ENCODE assay signal across 9 cellular contexts in genomic region chr11:119624102-119624615, GRCh38.
DNase-seq lines count a peak whose midpoint lies in the region; ATAC-seq and TF ChIP-seq lines count a peak whose summit lies in the region.
"Had no signal": no experiment of that assay in that cellular context is flagged by ENCODE, and none has a peak within 500 bp of the region (broad histone marks: within the 10 kb centered on the region; RNA-seq: fewer than 3 reads in every experiment).

No MANE protein-coding gene starts in this region.

- TF ChIP-seq CTCF in CD14-positive monocyte (IDR thresholded peaks at IDR 0.05) (peak; percentile 84), GM23338 (conservative IDR thresholded peaks at IDR 0.05; ENCODE audit: low read depth in 2 of 2) (peak; percentile 70 to 75), astrocyte of the spinal cord (IDR thresholded peaks at IDR 0.05; ENCODE audit: low read depth, low read length) (peak; percentile 47), lung (IDR thresholded peaks at IDR 0.05; ENCODE audit: control extremely low read depth, extremely low read depth) (peak; percentile 1), omental fat pad (IDR thresholded peaks at IDR 0.05) (no peak)

- H3K27ac Mint-ChIP-seq in CD14-positive monocyte (no peak overlapping the region), GM23338 (no peak overlapping the region)
- H3K27ac Mint-ChIP-seq: memory B cell had no signal

- H3K9me3 Mint-ChIP-seq in CD14-positive monocyte: peaks cover 0 to 1% (median 0%) of the 10 kb centered on the region in 7 donors
- no peaks in the 10 kb centered on the region for H3K9me3 Mint-ChIP-seq in GM23338
- H3K9me3 Mint-ChIP-seq: memory B cell had no signal

- H3K4me1 ChIP-seq in GM23338 (ENCODE audit: insufficient read depth) (no peaks in the 10 kb centered on the region), lung (ENCODE audit: control insufficient read depth in 2 of 2, insufficient read depth in 2 of 2, low read length in 2 of 2) (peaks cover 0 to 3% of the 10 kb centered on the region in 2 donors)

- in situ Hi-C loops in astrocyte of the spinal cord (cut with HindIII; ENCODE audit: low sequenced_read_pairs): no loop called here

- H3K79me2 ChIP-seq in GM23338 (replicated peaks; ENCODE audit: insufficient read depth): no peaks in the 10 kb centered on the region

- no peaks in the 10 kb centered on the region for H3K36me3 Mint-ChIP-seq in CD14-positive monocyte
- H3K36me3 Mint-ChIP-seq in GM23338 (ENCODE audit: low read depth): no peaks in the 10 kb centered on the region
- H3K36me3 Mint-ChIP-seq: memory B cell had no signal

- H4K20me1 ChIP-seq in GM23338 (replicated peaks; ENCODE audit: insufficient read depth): no peaks in the 10 kb centered on the region; the same call in 1 of the 2 replicates

- H3K27me3 ChIP-seq in GM23338 (ENCODE audit: insufficient read depth) (no peaks in the 10 kb centered on the region), lung (ENCODE audit: control insufficient read depth, insufficient read depth) (no peaks in the 10 kb centered on the region)

- H3K27me3 Mint-ChIP-seq in CD14-positive monocyte (ENCODE audit: low read depth in 3 of 3): peaks cover 2 to 9% (median 4%) of the 10 kb centered on the region in 3 donors
- peaks cover 10% of the 10 kb centered on the region for H3K27me3 Mint-ChIP-seq in GM23338 (ENCODE audit: insufficient read depth, low read depth, poor library complexity)

- ATAC-seq in GM23338: peak; percentile 65
- ATAC-seq in lung (ENCODE audit: insufficient read depth, low FRiP score): no peak
- ATAC-seq in omental fat pad (ENCODE audit: low FRiP score): no peak
- ATAC-seq in HG03432 (IDR thresholded peaks at IDR 0.05; ENCODE audit: unreplicated experiment): no peak

- DNase-seq in CD14-positive monocyte (ENCODE audit: low spot score): no peak
- peak; percentile 63 for DNase-seq in GM23338 (ENCODE audit: low spot score)
- DNase-seq in astrocyte of the spinal cord (ENCODE audit: low read depth, low spot score): no peak
- no peak for DNase-seq in lung (ENCODE audit: low spot score)
- DNase-seq in omental fat pad (ENCODE audit: low spot score): no peak
- no peak for DNase-seq in HT-29 (ENCODE audit: low spot score)
- no peak for DNase-seq in nucleus accumbens (lab: John Stamatoyannopoulos, UW)

- intact Hi-C loops in CD14-positive monocyte (cut with micrococcal nuclease): loop anchor here in 1 of 2 donors (10.0 kb wide), 1 partner anchor 139 kb away; no protein-coding TSS in a partner anchor

- no peak overlapping the region for H3K4me3 ChIP-seq in GM23338
- no peak overlapping the region for H3K4me3 ChIP-seq in astrocyte of the spinal cord (ENCODE audit: low read depth, low read length)
- no peak overlapping the region for H3K4me3 ChIP-seq in lung

- H3K4me3 Mint-ChIP-seq in CD14-positive monocyte: no peak overlapping the region
- H3K4me3 Mint-ChIP-seq in GM23338: no peak overlapping the region
- H3K4me3 Mint-ChIP-seq: memory B cell had no signal

- no peak overlapping the region for H3K4me2 ChIP-seq in GM23338

- H3K36me3 ChIP-seq in GM23338 (ENCODE audit: insufficient read depth) (no peaks in the 10 kb centered on the region), lung (ENCODE audit: control insufficient read depth in 2 of 2, insufficient read depth in 2 of 2, low read length in 2 of 2) (no peaks in the 10 kb centered on the region)

- H3F3A ChIP-seq in GM23338 (replicated peaks; ENCODE audit: low read depth): no peaks in the 10 kb centered on the region

- H3K9me2 ChIP-seq in GM23338 (ENCODE audit: insufficient read depth): no peaks in the 10 kb centered on the region

- no peak overlapping the region for H3K27ac ChIP-seq in GM23338 (ENCODE audit: low read depth)
- H3K27ac ChIP-seq in lung (ENCODE audit: low read depth in 1 of 2, low read length in 1 of 2): no peak overlapping the region

- H3K9me3 ChIP-seq in lung (ENCODE audit: control insufficient read depth in 2 of 2, insufficient read depth in 1 of 2, low read length in 1 of 2): no peaks in the 10 kb centered on the region

- WGBS in lung, 2 donors: 28 to 30% methylated on average over 9 of the region's 9 CpGs

- no peak overlapping the region for H2AFZ ChIP-seq in GM23338

- H3K4me1 Mint-ChIP-seq in CD14-positive monocyte: peaks cover 21% of the 10 kb centered on the region
- peaks cover 27% of the 10 kb centered on the region for H3K4me1 Mint-ChIP-seq in GM23338
- H3K4me1 Mint-ChIP-seq: memory B cell had no signal

TF ChIP-seq in GM23338, 12 proteins besides CTCF, POLR2A, EP300 and RAD21 (continues in another document):
- TF ChIP-seq POLR2AphosphoS5 (IDR thresholded peaks at IDR 0.05; ENCODE audit: low read depth) (no peak), EZH2phosphoT487 (IDR thresholded peaks at IDR 0.05; ENCODE audit: unreplicated experiment) (no peak), ETS1 (IDR thresholded peaks at IDR 0.05) (no peak), STAT1 (IDR thresholded peaks at IDR 0.05; ENCODE audit: unreplicated experiment) (no peak), EZH2 (IDR thresholded peaks at IDR 0.05; ENCODE audit: low read depth, unreplicated experiment) (no peak), JUNB (IDR thresholded peaks at IDR 0.05; ENCODE audit: unreplicated experiment) (no peak)
- TF ChIP-seq, protein P1, sequence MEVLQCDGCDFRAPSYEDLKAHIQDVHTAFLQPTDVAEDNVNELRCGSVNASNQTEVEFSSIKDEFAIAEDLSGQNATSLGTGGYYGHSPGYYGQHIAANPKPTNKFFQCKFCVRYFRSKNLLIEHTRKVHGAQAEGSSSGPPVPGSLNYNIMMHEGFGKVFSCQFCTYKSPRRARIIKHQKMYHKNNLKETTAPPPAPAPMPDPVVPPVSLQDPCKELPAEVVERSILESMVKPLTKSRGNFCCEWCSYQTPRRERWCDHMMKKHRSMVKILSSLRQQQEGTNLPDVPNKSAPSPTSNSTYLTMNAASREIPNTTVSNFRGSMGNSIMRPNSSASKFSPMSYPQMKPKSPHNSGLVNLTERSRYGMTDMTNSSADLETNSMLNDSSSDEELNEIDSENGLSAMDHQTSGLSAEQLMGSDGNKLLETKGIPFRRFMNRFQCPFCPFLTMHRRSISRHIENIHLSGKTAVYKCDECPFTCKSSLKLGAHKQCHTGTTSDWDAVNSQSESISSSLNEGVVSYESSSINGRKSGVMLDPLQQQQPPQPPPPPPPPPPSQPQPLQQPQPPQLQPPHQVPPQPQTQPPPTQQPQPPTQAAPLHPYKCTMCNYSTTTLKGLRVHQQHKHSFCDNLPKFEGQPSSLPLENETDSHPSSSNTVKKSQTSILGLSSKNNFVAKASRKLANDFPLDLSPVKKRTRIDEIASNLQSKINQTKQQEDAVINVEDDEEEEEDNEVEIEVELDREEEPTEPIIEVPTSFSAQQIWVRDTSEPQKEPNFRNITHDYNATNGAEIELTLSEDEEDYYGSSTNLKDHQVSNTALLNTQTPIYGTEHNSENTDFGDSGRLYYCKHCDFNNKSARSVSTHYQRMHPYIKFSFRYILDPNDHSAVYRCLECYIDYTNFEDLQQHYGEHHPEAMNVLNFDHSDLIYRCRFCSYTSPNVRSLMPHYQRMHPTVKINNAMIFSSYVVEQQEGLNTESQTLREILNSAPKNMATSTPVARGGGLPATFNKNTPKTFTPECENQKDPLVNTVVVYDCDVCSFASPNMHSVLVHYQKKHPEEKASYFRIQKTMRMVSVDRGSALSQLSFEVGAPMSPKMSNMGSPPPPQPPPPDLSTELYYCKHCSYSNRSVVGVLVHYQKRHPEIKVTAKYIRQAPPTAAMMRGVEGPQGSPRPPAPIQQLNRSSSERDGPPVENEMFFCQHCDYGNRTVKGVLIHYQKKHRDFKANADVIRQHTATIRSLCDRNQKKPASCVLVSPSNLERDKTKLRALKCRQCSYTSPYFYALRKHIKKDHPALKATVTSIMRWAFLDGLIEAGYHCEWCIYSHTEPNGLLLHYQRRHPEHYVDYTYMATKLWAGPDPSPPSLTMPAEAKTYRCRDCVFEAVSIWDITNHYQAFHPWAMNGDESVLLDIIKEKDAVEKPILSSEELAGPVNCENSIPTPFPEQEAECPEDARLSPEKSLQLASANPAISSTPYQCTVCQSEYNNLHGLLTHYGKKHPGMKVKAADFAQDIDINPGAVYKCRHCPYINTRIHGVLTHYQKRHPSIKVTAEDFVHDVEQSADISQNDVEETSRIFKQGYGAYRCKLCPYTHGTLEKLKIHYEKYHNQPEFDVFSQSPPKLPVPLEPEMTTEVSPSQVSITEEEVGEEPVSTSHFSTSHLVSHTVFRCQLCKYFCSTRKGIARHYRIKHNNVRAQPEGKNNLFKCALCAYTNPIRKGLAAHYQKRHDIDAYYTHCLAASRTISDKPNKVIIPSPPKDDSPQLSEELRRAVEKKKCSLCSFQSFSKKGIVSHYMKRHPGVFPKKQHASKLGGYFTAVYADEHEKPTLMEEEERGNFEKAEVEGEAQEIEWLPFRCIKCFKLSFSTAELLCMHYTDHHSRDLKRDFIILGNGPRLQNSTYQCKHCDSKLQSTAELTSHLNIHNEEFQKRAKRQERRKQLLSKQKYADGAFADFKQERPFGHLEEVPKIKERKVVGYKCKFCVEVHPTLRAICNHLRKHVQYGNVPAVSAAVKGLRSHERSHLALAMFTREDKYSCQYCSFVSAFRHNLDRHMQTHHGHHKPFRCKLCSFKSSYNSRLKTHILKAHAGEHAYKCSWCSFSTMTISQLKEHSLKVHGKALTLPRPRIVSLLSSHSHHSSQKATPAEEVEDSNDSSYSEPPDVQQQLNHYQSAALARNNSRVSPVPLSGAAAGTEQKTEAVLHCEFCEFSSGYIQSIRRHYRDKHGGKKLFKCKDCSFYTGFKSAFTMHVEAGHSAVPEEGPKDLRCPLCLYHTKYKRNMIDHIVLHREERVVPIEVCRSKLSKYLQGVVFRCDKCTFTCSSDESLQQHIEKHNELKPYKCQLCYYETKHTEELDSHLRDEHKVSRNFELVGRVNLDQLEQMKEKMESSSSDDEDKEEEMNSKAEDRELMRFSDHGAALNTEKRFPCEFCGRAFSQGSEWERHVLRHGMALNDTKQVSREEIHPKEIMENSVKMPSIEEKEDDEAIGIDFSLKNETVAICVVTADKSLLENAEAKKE (CRISPR knock-in tag; IDR thresholded peaks at IDR 0.05): no peak

Comparison
In these comparisons a context has a peak if more than half of its experiments do, and no peak if none do; other contexts are left out.
1. CTCF ChIP-seq: peak in CD14-positive monocyte (single experiment), GM23338 (2 of 2), astrocyte of the spinal cord (single experiment) and lung (single experiment); none in omental fat pad (0 of 3).